In genomic region chr1:230757856-230758704, GRCh38 we compare ENCODE assay signal across 28 cellular contexts. TPM values are rescaled to one million over a fixed set of nuclear protein-coding genes. Genes with fewer than 3 reads are reported as not detected.
"Had no signal": no experiment of that assay in that cellular context is flagged by ENCODE, and none has a peak within 500 bp of the region (broad histone marks: within the 10 kb centered on the region; RNA-seq: fewer than 3 reads in every experiment).

No MANE protein-coding gene starts in this region.

- H3K4me1 Mint-ChIP-seq: activated naive CD4-positive, alpha-beta T cell treated with anti-CD3 and anti-CD28 coated beads, Interleukin-2, amount 10 ng/mL, durations not matched to agents 7 days and 5 days; activated naive CD8-positive, alpha-beta T cell treated with anti-CD3 and anti-CD28 coated beads, Interleukin-2, amount 10 ng/mL, durations not matched to agents 7 days and 5 days; activated T-helper 17 cell treated with anti-CD3 and anti-CD28 coated beads, Interleukin-2, amount 50 U/mL, for 72 hours had no signal

- H3K9ac ChIP-seq: SK-N-SH had no signal

- H3K4me3 Mint-ChIP-seq: activated CD4-positive, alpha-beta memory T cell treated with anti-CD3 and anti-CD28 coated beads for 36 hours; activated CD4-positive, alpha-beta T cell treated with anti-CD3 and anti-CD28 coated beads, Interleukin-2, amount 10 ng/mL, durations not matched to agents 7 days and 5 days; activated naive CD4-positive, alpha-beta T cell treated with anti-CD3 and anti-CD28 coated beads, Interleukin-2, amount 10 ng/mL, durations not matched to agents 7 days and 5 days; activated naive CD8-positive, alpha-beta T cell treated with anti-CD3 and anti-CD28 coated beads, Interleukin-2, amount 10 ng/mL, durations not matched to agents 7 days and 5 days; activated T-helper 17 cell treated with anti-CD3 and anti-CD28 coated beads, Interleukin-2, amount 50 U/mL, for 72 hours had no signal

- H3K9me3 Mint-ChIP-seq: activated CD4-positive, alpha-beta memory T cell treated with anti-CD3 and anti-CD28 coated beads for 36 hours; activated CD4-positive, alpha-beta T cell treated with anti-CD3 and anti-CD28 coated beads, Interleukin-2, amount 10 ng/mL, durations not matched to agents 7 days and 5 days; activated naive CD4-positive, alpha-beta T cell treated with anti-CD3 and anti-CD28 coated beads, Interleukin-2, amount 10 ng/mL, durations not matched to agents 7 days and 5 days; activated naive CD8-positive, alpha-beta T cell treated with anti-CD3 and anti-CD28 coated beads, Interleukin-2, amount 10 ng/mL, durations not matched to agents 7 days and 5 days; activated T-helper 17 cell treated with anti-CD3 and anti-CD28 coated beads, Interleukin-2, amount 50 U/mL, for 72 hours had no signal

- H3K27me3 Mint-ChIP-seq: activated CD4-positive, alpha-beta T cell treated with anti-CD3 and anti-CD28 coated beads, Interleukin-2, amount 10 ng/mL, durations not matched to agents 7 days and 5 days had no signal

- H3K4me2 ChIP-seq: SK-N-SH had no signal

- H3K9me3 ChIP-seq: adrenal gland, Peyer's patch, SJCRH30, SK-N-SH had no signal

- H3K4me3 ChIP-seq: adrenal gland, Peyer's patch, SJCRH30 had no signal

- H3K27ac ChIP-seq: adrenal gland, Peyer's patch, RWPE1, SJCRH30, VCaP had no signal

- H3K27ac Mint-ChIP-seq: activated CD4-positive, alpha-beta memory T cell treated with anti-CD3 and anti-CD28 coated beads for 36 hours; activated CD4-positive, alpha-beta T cell treated with anti-CD3 and anti-CD28 coated beads, Interleukin-2, amount 10 ng/mL, durations not matched to agents 7 days and 5 days; activated naive CD4-positive, alpha-beta T cell treated with anti-CD3 and anti-CD28 coated beads, Interleukin-2, amount 10 ng/mL, durations not matched to agents 7 days and 5 days; activated naive CD8-positive, alpha-beta T cell treated with anti-CD3 and anti-CD28 coated beads, Interleukin-2, amount 10 ng/mL, durations not matched to agents 7 days and 5 days; activated T-helper 17 cell treated with anti-CD3 and anti-CD28 coated beads, Interleukin-2, amount 50 U/mL, for 72 hours had no signal

- H3K36me3 Mint-ChIP-seq: activated CD4-positive, alpha-beta memory T cell treated with anti-CD3 and anti-CD28 coated beads for 36 hours; activated naive CD4-positive, alpha-beta T cell treated with anti-CD3 and anti-CD28 coated beads, Interleukin-2, amount 10 ng/mL, durations not matched to agents 7 days and 5 days; activated naive CD8-positive, alpha-beta T cell treated with anti-CD3 and anti-CD28 coated beads, Interleukin-2, amount 10 ng/mL, durations not matched to agents 7 days and 5 days had no signal

- H3K36me3 ChIP-seq: adrenal gland, Peyer's patch, SJCRH30 had no signal

- H3K27me3 ChIP-seq: adrenal gland, Peyer's patch, SJCRH30 had no signal

- DNase-seq: activated CD4-positive, alpha-beta memory T cell treated with anti-CD3 and anti-CD28 coated beads for 36 hours; activated CD4-positive, alpha-beta T cell treated with anti-CD3 and anti-CD28 coated beads, Interleukin-2, amount 10 ng/mL, durations not matched to agents 7 days and 5 days; activated CD4-positive, CD25-positive, alpha-beta regulatory T cell; activated CD8-positive, alpha-beta memory T cell treated with anti-CD3 and anti-CD28 coated beads for 24 hours; activated gamma-delta T cell; activated naive CD4-positive, alpha-beta T cell treated with anti-CD3 and anti-CD28 coated beads, Interleukin-2, amount 10 ng/mL, durations not matched to agents 7 days and 5 days; activated naive CD8-positive, alpha-beta T cell treated with anti-CD3 and anti-CD28 coated beads, Interleukin-2, amount 10 ng/mL, durations not matched to agents 7 days and 5 days; activated T-cell treated with anti-CD3 and anti-CD28 coated beads, Interleukin-2, amount 50 U/mL, for 48 hours; adrenal gland; aorta; central memory CD4-positive, alpha-beta T cell; MM.1S; NCI-H1105; NCI-H1436; NCI-H1694 treated with DMSO at 0.1 percent for 48 hours; NCI-H2029 treated with DMSO at 0.1 percent for 48 hours; NCI-H345; NCI-H510A; Peyer's patch; Right ventricle myocardium superior; T-helper 1 cell had no signal

RNA-seq across cellular contexts. Expression of gene CAPN9, which starts 10.9 kb away (rescaled TPM):
- total RNA-seq: activated CD4-positive, alpha-beta memory T cell treated with anti-CD3 and anti-CD28 coated beads for 36 hours; activated CD4-positive, alpha-beta T cell treated with anti-CD3 and anti-CD28 coated beads, Interleukin-2, amount 10 ng/mL, durations not matched to agents 7 days and 5 days; activated naive CD8-positive, alpha-beta T cell treated with anti-CD3 and anti-CD28 coated beads, Interleukin-2, amount 10 ng/mL, durations not matched to agents 7 days and 5 days; activated T-helper 17 cell treated with anti-CD3 and anti-CD28 coated beads, Interleukin-2, amount 50 U/mL, for 72 hours; aorta; bronchial epithelial cell; SJCRH30; T-helper 2 cell treated with Interferon-gamma antibody and Interleukin-4, amounts not matched to agents 100 ng/mL and 5 ng/mL, for 36 hours had no signal
- polyA plus RNA-seq: SK-N-SH had no signal

RNA-seq across cellular contexts. Expression of gene AGT, which starts 44.2 kb away (rescaled TPM):
- total RNA-seq: activated CD4-positive, alpha-beta memory T cell treated with anti-CD3 and anti-CD28 coated beads for 36 hours; activated CD4-positive, alpha-beta T cell treated with anti-CD3 and anti-CD28 coated beads, Interleukin-2, amount 10 ng/mL, durations not matched to agents 7 days and 5 days; activated naive CD8-positive, alpha-beta T cell treated with anti-CD3 and anti-CD28 coated beads, Interleukin-2, amount 10 ng/mL, durations not matched to agents 7 days and 5 days; activated T-helper 17 cell treated with anti-CD3 and anti-CD28 coated beads, Interleukin-2, amount 50 U/mL, for 72 hours; T-helper 2 cell treated with Interferon-gamma antibody and Interleukin-4, amounts not matched to agents 100 ng/mL and 5 ng/mL, for 36 hours had no signal
